ENCODE assay signal across 9 cellular contexts in the genomic region with DNA sequence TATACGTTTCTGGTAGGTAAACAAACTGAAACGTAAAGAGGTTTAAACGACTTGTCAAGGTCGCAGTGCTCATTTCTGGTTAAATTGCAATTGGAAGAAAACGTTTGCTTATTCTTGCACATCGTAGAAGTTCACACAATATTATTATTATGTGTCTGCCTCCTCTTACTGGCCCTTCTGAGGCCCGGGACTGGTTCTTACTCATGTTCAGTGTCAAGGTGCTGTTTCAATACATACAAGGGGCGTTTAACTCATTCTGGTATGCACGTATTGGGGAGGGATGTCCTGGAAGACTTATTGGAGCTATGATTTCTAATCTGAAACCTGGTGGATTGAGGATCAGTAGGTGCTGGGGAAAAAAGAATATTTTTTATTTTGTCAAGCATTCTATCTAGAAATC. TPM values are rescaled to one million over a fixed set of nuclear protein-coding genes. Genes with fewer than 3 reads are reported as not detected.
A peak's percentile ranks its signal among the peaks of the same experiment; 100 is the strongest.
DNase-seq lines count a peak whose midpoint lies in the region; ATAC-seq, FAIRE-seq and TF ChIP-seq lines count a peak whose summit lies in the region.
"Had no signal": no experiment of that assay in that cellular context is flagged by ENCODE, and none has a peak within 500 bp of the region (broad histone marks: within the 10 kb centered on the region; RNA-seq: fewer than 3 reads in every experiment).

No MANE protein-coding gene starts in this region.

- peaks cover 37% of the 10 kb centered on the region for H3K27me3 Mint-ChIP-seq in neural crest cell (ENCODE audit: low read depth)

- no peak overlapping the region for H3K23ac ChIP-seq in H1 (ENCODE audit: insufficient read length)

- H3K4ac ChIP-seq in H1 (replicated peaks; ENCODE audit: insufficient read length, low read depth, low read length): no peak overlapping the region

- H3K9ac ChIP-seq in OCI-LY1 (ENCODE audit: low read length) (peak overlapping the region; percentile 81), H1 (replicated peaks in 1 of 4; ENCODE audit: extremely low read depth in 1 of 4, low read depth in 3 of 4, low read length in 3 of 4) (peak overlapping the region; percentile 59 to 82 (median 76); a peak in 4 of 7 replicates)

- H3K36me3 Mint-ChIP-seq in neural crest cell (ENCODE audit: low read depth): peaks cover 23% of the 10 kb centered on the region

- H3K56ac ChIP-seq in H1 (replicated peaks; ENCODE audit: insufficient read length, low read depth, low read length): no peak overlapping the region

- H3K27ac ChIP-seq in 22Rv1: peak overlapping the region; percentile 85
- H3K27ac ChIP-seq in OCI-LY1 (ENCODE audit: low read depth, low read length, poor library complexity, severe bottlenecking): peak overlapping the region; percentile 44
- H3K27ac ChIP-seq in H1 (ENCODE audit: low read depth, low read length): no peak overlapping the region

- peaks cover 24% of the 10 kb centered on the region for H3K4me1 Mint-ChIP-seq in neural crest cell

- H3K4me3 Mint-ChIP-seq in neural crest cell: peak overlapping the region; percentile 99

- no peak overlapping the region for H2BK20ac ChIP-seq in H1 (ENCODE audit: low read length)

- no peak overlapping the region for H4K91ac ChIP-seq in H1 (replicated peaks; ENCODE audit: insufficient read length, low read length)

- H3K9me3 ChIP-seq in OCI-LY1 (ENCODE audit: low read length) (peaks cover 5% of the 10 kb centered on the region; the same call in 1 of the 2 replicates), H1 (ENCODE audit: insufficient read depth in 2 of 2, low read depth in 1 of 2, low read length in 1 of 2) (peaks cover 6 to 8% of the 10 kb centered on the region in 2 experiments; a peak in 3 of 4 replicates)

- no peak overlapping the region for H3K14ac ChIP-seq in H1 (ENCODE audit: insufficient read length)

- no peaks in the 10 kb centered on the region for H4K20me1 ChIP-seq in OCI-LY1 (ENCODE audit: insufficient read depth, low read length)
- no peaks in the 10 kb centered on the region for H4K20me1 ChIP-seq in H1 (replicated peaks in 1 of 2; ENCODE audit: control insufficient read depth in 1 of 2, insufficient read depth in 2 of 2, low read length in 2 of 2)

- no peaks in the 10 kb centered on the region for H3K27me3 ChIP-seq in OCI-LY1 (ENCODE audit: insufficient read depth, low read length)
- H3K27me3 ChIP-seq in H1 (replicated peaks in 1 of 4; ENCODE audit: control insufficient read depth in 3 of 4, extremely low read depth in 1 of 4, insufficient read depth in 3 of 4, low read length in 3 of 4): peaks cover 2 to 31% (median 20%) of the 10 kb centered on the region in 4 experiments

- no peak overlapping the region for H3K18ac ChIP-seq in H1 (ENCODE audit: extremely low read depth, low read length)

- no peak overlapping the region for H4K5ac ChIP-seq in H1 (ENCODE audit: insufficient read length, low read depth, low read length)

- peaks cover 3% of the 10 kb centered on the region; the same call in 1 of the 2 replicates for H3K23me2 ChIP-seq in H1 (ENCODE audit: low read depth, low read length)

- H3K79me1 ChIP-seq in H1 (ENCODE audit: low read depth, low read length): no peaks in the 10 kb centered on the region; the same call in 1 of the 2 replicates

- WGBS in H1 (ENCODE audit: extremely low coverage in 1 of 2, insufficient coverage in 1 of 2, insufficient read length in 1 of 2, insufficient replicate concordance in 2 of 2, low coverage in 1 of 2, low lambda C conversion rate in 2 of 2, missing lambda C conversion rate in 1 of 2), 2 experiments: 18% methylated on average over 9 of the region's 9 CpGs; no CpG with 5 or more reads in 1 of the 2 experiments

- FAIRE-seq in GM19239 (lab: Jason Lieb, UNC) (peak; percentile 53), H1 (lab: Jason Lieb, UNC) (no peak)
- FAIRE-seq: islet of Langerhans had no signal

- CTCF ChIA-PET in H1 (lab: Charles Lee; ENCODE audit: partially characterized antibody): interaction anchor here (1.0 to 2.3 kb wide), 6 partner anchors 51 to 548 kb away, joined by 3 to 6 read pairs (median 3); no protein-coding TSS in a partner anchor

- no peak overlapping the region; the same call in 1 of the 2 replicates for H2AFZ ChIP-seq in OCI-LY1 (ENCODE audit: low read length)
- no peak overlapping the region for H2AFZ ChIP-seq in H1 (ENCODE audit: low read length)

- no peaks in the 10 kb centered on the region for H3K9me2 ChIP-seq in OCI-LY1 (ENCODE audit: low read depth, low read length)

- H3K4me3 ChIP-seq in OCI-LY1 (ENCODE audit: low read depth, low read length, poor library complexity, severe bottlenecking): peak overlapping the region; percentile 87
- peak overlapping the region; percentile 77 to 92 (median 85) for H3K4me3 ChIP-seq in H1 (ENCODE audit: extremely low read depth in 1 of 4, insufficient read depth in 2 of 4, low read depth in 3 of 4, low read length in 4 of 4)

- no peak overlapping the region for H2BK15ac ChIP-seq in H1 (ENCODE audit: low read length)

- no peak overlapping the region for H2BK5ac ChIP-seq in H1 (ENCODE audit: low read depth, low read length)

- TF ChIP-seq RAD21 in H1 (IDR thresholded peaks at IDR 0.05 in 1 of 2, conservative IDR thresholded peaks at IDR 0.05 in 1 of 2; ENCODE audit: low read depth in 2 of 2, low read length in 2 of 2): no peak

- no peaks in the 10 kb centered on the region; the same call in 1 of the 2 replicates for H3F3A ChIP-seq in OCI-LY1 (ENCODE audit: insufficient read depth, low read length)

- no peak overlapping the region for H3K27ac Mint-ChIP-seq in neural crest cell (ENCODE audit: unreplicated experiment)

- H3K4me2 ChIP-seq in OCI-LY1 (ENCODE audit: low read length) (peak overlapping the region; percentile 97), H1 (ENCODE audit: insufficient read depth in 1 of 2, low read depth in 2 of 2, low read length in 2 of 2) (peak overlapping the region; percentile 80 to 82)

- TF ChIP-seq CTCF in 22Rv1 (IDR thresholded peaks at IDR 0.05) (no peak), OCI-LY1 (IDR thresholded peaks at IDR 0.05; ENCODE audit: low read length) (no peak), H1 (IDR thresholded peaks at IDR 0.05; ENCODE audit: control extremely low read depth in 1 of 3, insufficient read depth in 1 of 3, low read depth in 1 of 3, low read length in 3 of 3) (no peak), neural crest cell (conservative IDR thresholded peaks at IDR 0.05) (no peak)

- DNase-seq in GM19239 (ENCODE audit: insufficient read length, low spot score): no peak
- no peak for DNase-seq in H1 (ENCODE audit: low read depth in 1 of 2, low spot score in 2 of 2)
- no peak for DNase-seq in neural crest cell (ENCODE audit: low read depth, low spot score)
- no peak for DNase-seq in NCI-H345 (lab: John Stamatoyannopoulos, UW)

- no peak overlapping the region for H2BK120ac ChIP-seq in H1 (replicated peaks; ENCODE audit: low read depth, low read length)

- H3K9me3 Mint-ChIP-seq in neural crest cell: peaks cover 14% of the 10 kb centered on the region

- POLR2A ChIA-PET in H1 (lab: Charles Lee; ENCODE audit: partially characterized antibody): interaction anchor here (1.0 to 1.6 kb wide), 4 partner anchors 20 to 41 kb away, joined by 3 to 6 read pairs (median 4); partner anchors contain the start of genes GNG5 and SPATA1

- H3K4me1 ChIP-seq in OCI-LY1 (ENCODE audit: insufficient read depth, low read length, severe bottlenecking): peaks cover 29% of the 10 kb centered on the region
- no peaks in the 10 kb centered on the region for H3K4me1 ChIP-seq in H1 (replicated peaks in 1 of 4; ENCODE audit: control insufficient read depth in 3 of 4, insufficient read depth in 4 of 4, low read length in 3 of 4)

- no peak overlapping the region for H2BK12ac ChIP-seq in H1 (ENCODE audit: low read depth, low read length)

- H3K36me3 ChIP-seq in OCI-LY1 (ENCODE audit: insufficient read depth, low read length) (peaks cover 40% of the 10 kb centered on the region), H1 (ENCODE audit: control insufficient read depth in 2 of 4, insufficient read depth in 4 of 4, low read length in 3 of 4) (peaks cover 0 to 15% (median 8%) of the 10 kb centered on the region in 4 experiments; a peak in 4 of 8 replicates)

- TF ChIP-seq POLR2A in H1 (IDR thresholded peaks at IDR 0.05; ENCODE audit: control extremely low read depth in 1 of 2, low read depth in 2 of 2, low read length in 2 of 2): no peak

- peaks cover 31% of the 10 kb centered on the region for H3K79me2 ChIP-seq in OCI-LY1 (ENCODE audit: insufficient read depth, low read length)
- peaks cover 3 to 31% of the 10 kb centered on the region in 2 experiments; a peak in 3 of 4 replicates for H3K79me2 ChIP-seq in H1 (ENCODE audit: control insufficient read depth in 1 of 2, insufficient read depth in 2 of 2, low read length in 2 of 2)

- H4K8ac ChIP-seq in H1 (ENCODE audit: extremely low read depth, insufficient read depth, low read length): no peak overlapping the region

- H2AK5ac ChIP-seq in H1 (ENCODE audit: low read depth, low read length): no peak overlapping the region

- no peak for ATAC-seq in HG02852 (IDR thresholded peaks at IDR 0.05; ENCODE audit: unreplicated experiment)
- ATAC-seq in esophagus mucosa: no peak

- TF ChIP-seq EP300 in H1 (IDR thresholded peaks at IDR 0.05; ENCODE audit: borderline replicate concordance in 1 of 2, low read depth in 2 of 2, low read length in 2 of 2): no peak

RNA-seq across cellular contexts. Expression of gene RPF1, which starts 0.9 kb away (rescaled TPM):
- 41.8 and 42.4 TPM in 2 replicates for total RNA-seq in H1 (2021; fragmentation: NEBNext Ultra II Directional; extraction: Animal tissue kit (Norgen Biotek cat#: 25700))
- 10.4 and 18.7 TPM in 2 replicates for polyA plus RNA-seq in H1 (2011; rRNA removed)
- polyA plus RNA-seq in H1 (2011; cell fraction: cytosol; rRNA removed): 27.5 TPM
- polyA plus RNA-seq in H1 (2011; cell fraction: nucleus; rRNA removed): 7.5 TPM
- polyA plus RNA-seq in H1 (2012, experiment 1 of 2): 24.3 to 46.3 TPM (median 27.4 TPM) in 4 replicates
- 5.8 TPM for polyA plus RNA-seq in H1 (2012, experiment 2 of 2)
- 66.4 TPM for polyA plus RNA-seq in H1 (2013, experiment 1 of 2)
- 66.9 TPM for polyA plus RNA-seq in H1 (2013, experiment 2 of 2)
- polyA minus RNA-seq in H1 (2011; rRNA and poly(A)+ RNA removed): 7.5 and 10.5 TPM in 2 replicates
- polyA minus RNA-seq in H1 (2011; cell fraction: cytosol; rRNA and poly(A)+ RNA removed): 10.0 TPM
- 11.3 TPM for polyA minus RNA-seq in H1 (2011; cell fraction: nucleus; rRNA and poly(A)+ RNA removed)
- total RNA-seq in neural crest cell (35.4 and 36.5 TPM in 2 replicates), esophagus mucosa (24.4 TPM)

RNA-seq across cellular contexts. Expression of gene SPATA1, which starts 26.2 kb away (rescaled TPM):
- total RNA-seq in H1 (2021; fragmentation: NEBNext Ultra II Directional; extraction: Animal tissue kit (Norgen Biotek cat#: 25700)): 1.1 TPM in 2 replicates
- 0.51 TPM in 1 of 2 replicates, not detected in the other for polyA plus RNA-seq in H1 (2011; rRNA removed)
- polyA plus RNA-seq in H1 (2011; cell fraction: cytosol; rRNA removed): 0.49 TPM
- polyA plus RNA-seq in H1 (2011; cell fraction: nucleus; rRNA removed): 1.0 TPM
- polyA plus RNA-seq in H1 (2012, experiment 1 of 2): 0.80 to 1.6 TPM (median 1.3 TPM) in 3 of 4 replicates, not detected in the other
- polyA plus RNA-seq in H1 (2012, experiment 2 of 2): not detected
- polyA plus RNA-seq in H1 (2013, experiment 1 of 2): 2.3 TPM
- 2.5 TPM for polyA plus RNA-seq in H1 (2013, experiment 2 of 2)
- polyA minus RNA-seq in H1 (2011; rRNA and poly(A)+ RNA removed): not detected in 2 replicates
- not detected for polyA minus RNA-seq in H1 (2011; cell fraction: cytosol; rRNA and poly(A)+ RNA removed)
- polyA minus RNA-seq in H1 (2011; cell fraction: nucleus; rRNA and poly(A)+ RNA removed): 2.8 TPM
- total RNA-seq in neural crest cell (1.5 and 2.3 TPM in 2 replicates), esophagus mucosa (1.1 TPM)

RNA-seq across cellular contexts. Expression of gene GNG5, which starts 26.4 kb away (rescaled TPM):
- 94.0 and 109 TPM in 2 replicates for total RNA-seq in H1 (2021; fragmentation: NEBNext Ultra II Directional; extraction: Animal tissue kit (Norgen Biotek cat#: 25700))
- 89.8 and 104 TPM in 2 replicates for polyA plus RNA-seq in H1 (2011; rRNA removed)
- 64.2 TPM for polyA plus RNA-seq in H1 (2011; cell fraction: cytosol; rRNA removed)
- 95.9 TPM for polyA plus RNA-seq in H1 (2011; cell fraction: nucleus; rRNA removed)
- 138 to 158 TPM (median 145 TPM) in 4 replicates for polyA plus RNA-seq in H1 (2012, experiment 1 of 2)
- polyA plus RNA-seq in H1 (2012, experiment 2 of 2): 267 TPM
- 223 TPM for polyA plus RNA-seq in H1 (2013, experiment 1 of 2)
- 200 TPM for polyA plus RNA-seq in H1 (2013, experiment 2 of 2)
- polyA minus RNA-seq in H1 (2011; rRNA and poly(A)+ RNA removed): 13.9 and 14.8 TPM in 2 replicates
- polyA minus RNA-seq in H1 (2011; cell fraction: cytosol; rRNA and poly(A)+ RNA removed): 46.7 TPM
- polyA minus RNA-seq in H1 (2011; cell fraction: nucleus; rRNA and poly(A)+ RNA removed): 34.0 TPM
- total RNA-seq in neural crest cell (123 and 126 TPM in 2 replicates), esophagus mucosa (93.1 TPM)
